In genomic region chr13:74153316-74153715, GRCh38 we compare ENCODE assay signal across 1 cellular context.
TF ChIP-seq lines count a peak whose summit lies in the region.

No MANE protein-coding gene starts in this region.

TF ChIP-seq in H1, 55 proteins besides CTCF, POLR2A, EP300 and RAD21 (continued from another document):
- TF ChIP-seq RXRA (IDR thresholded peaks at IDR 0.05; ENCODE audit: insufficient read depth, low read depth, low read length) (no peak), KDM1A (IDR thresholded peaks at IDR 0.05; ENCODE audit: borderline replicate concordance, low read length) (no peak), SIN3A (conservative IDR thresholded peaks at IDR 0.05 in 1 of 2, IDR thresholded peaks at IDR 0.05 in 1 of 2; ENCODE audit: low read depth in 1 of 2, low read length in 2 of 2) (no peak), SIX5 (IDR thresholded peaks at IDR 0.05; ENCODE audit: low read depth, low read length) (no peak), YY1 (IDR thresholded peaks at IDR 0.05; ENCODE audit: low read depth, low read length) (no peak)
- TF ChIP-seq, protein P1, sequence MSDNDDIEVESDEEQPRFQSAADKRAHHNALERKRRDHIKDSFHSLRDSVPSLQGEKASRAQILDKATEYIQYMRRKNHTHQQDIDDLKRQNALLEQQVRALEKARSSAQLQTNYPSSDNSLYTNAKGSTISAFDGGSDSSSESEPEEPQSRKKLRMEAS (IDR thresholded peaks at IDR 0.05): no peak
TF ChIP-seq in H1: peak in this region for 0.
